ENCODE assay signal across 1 cellular context in the genomic region with DNA sequence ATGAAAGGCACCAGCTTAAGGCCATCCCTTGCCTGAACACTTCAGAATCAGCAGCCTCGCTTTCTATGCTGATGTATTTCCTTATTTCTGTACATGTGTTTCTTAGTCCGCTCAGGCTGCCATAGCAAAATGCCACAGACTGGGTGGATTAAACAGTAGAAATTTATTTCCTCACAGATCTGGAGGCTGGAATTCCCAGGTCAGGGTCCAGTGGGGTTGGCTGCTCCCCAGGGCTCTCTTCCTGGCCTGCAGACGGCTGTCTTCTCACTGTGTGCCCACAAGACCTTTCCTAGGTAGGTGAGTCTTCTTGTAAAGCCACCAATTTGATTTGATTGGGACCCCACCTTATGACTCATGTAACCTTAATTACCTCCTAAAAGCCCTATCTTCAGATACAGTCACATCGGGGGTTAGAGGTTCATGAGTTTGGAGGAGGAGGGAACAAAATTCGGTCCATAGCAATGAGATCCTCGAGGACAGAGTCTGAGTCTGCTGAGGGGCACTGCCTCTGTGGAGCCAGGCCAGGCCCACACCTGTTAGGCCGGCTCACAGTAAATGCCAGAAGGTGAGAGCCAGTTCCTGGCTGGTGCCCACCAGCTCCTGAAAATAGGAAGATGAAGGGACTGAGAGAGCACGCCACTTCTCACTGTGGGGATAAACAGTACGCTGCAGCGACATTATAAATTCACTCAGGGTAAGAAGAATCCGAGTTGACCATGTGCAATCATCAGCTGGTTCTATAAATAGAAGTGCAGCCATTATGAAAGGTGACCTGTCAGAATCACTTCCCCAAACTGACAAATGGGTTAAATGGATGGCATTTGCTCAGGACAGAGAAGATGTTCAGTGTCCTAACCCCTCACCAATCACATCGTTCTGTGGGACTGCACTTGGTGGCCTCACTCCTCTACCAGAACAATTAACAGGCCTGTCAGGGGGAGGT.
TF ChIP-seq lines count a peak whose summit lies in the region.

No MANE protein-coding gene starts in this region.

TF ChIP-seq in GM23338, 12 proteins besides CTCF, POLR2A, EP300 and RAD21 (continued from another document):
- TF ChIP-seq, protein P1, sequence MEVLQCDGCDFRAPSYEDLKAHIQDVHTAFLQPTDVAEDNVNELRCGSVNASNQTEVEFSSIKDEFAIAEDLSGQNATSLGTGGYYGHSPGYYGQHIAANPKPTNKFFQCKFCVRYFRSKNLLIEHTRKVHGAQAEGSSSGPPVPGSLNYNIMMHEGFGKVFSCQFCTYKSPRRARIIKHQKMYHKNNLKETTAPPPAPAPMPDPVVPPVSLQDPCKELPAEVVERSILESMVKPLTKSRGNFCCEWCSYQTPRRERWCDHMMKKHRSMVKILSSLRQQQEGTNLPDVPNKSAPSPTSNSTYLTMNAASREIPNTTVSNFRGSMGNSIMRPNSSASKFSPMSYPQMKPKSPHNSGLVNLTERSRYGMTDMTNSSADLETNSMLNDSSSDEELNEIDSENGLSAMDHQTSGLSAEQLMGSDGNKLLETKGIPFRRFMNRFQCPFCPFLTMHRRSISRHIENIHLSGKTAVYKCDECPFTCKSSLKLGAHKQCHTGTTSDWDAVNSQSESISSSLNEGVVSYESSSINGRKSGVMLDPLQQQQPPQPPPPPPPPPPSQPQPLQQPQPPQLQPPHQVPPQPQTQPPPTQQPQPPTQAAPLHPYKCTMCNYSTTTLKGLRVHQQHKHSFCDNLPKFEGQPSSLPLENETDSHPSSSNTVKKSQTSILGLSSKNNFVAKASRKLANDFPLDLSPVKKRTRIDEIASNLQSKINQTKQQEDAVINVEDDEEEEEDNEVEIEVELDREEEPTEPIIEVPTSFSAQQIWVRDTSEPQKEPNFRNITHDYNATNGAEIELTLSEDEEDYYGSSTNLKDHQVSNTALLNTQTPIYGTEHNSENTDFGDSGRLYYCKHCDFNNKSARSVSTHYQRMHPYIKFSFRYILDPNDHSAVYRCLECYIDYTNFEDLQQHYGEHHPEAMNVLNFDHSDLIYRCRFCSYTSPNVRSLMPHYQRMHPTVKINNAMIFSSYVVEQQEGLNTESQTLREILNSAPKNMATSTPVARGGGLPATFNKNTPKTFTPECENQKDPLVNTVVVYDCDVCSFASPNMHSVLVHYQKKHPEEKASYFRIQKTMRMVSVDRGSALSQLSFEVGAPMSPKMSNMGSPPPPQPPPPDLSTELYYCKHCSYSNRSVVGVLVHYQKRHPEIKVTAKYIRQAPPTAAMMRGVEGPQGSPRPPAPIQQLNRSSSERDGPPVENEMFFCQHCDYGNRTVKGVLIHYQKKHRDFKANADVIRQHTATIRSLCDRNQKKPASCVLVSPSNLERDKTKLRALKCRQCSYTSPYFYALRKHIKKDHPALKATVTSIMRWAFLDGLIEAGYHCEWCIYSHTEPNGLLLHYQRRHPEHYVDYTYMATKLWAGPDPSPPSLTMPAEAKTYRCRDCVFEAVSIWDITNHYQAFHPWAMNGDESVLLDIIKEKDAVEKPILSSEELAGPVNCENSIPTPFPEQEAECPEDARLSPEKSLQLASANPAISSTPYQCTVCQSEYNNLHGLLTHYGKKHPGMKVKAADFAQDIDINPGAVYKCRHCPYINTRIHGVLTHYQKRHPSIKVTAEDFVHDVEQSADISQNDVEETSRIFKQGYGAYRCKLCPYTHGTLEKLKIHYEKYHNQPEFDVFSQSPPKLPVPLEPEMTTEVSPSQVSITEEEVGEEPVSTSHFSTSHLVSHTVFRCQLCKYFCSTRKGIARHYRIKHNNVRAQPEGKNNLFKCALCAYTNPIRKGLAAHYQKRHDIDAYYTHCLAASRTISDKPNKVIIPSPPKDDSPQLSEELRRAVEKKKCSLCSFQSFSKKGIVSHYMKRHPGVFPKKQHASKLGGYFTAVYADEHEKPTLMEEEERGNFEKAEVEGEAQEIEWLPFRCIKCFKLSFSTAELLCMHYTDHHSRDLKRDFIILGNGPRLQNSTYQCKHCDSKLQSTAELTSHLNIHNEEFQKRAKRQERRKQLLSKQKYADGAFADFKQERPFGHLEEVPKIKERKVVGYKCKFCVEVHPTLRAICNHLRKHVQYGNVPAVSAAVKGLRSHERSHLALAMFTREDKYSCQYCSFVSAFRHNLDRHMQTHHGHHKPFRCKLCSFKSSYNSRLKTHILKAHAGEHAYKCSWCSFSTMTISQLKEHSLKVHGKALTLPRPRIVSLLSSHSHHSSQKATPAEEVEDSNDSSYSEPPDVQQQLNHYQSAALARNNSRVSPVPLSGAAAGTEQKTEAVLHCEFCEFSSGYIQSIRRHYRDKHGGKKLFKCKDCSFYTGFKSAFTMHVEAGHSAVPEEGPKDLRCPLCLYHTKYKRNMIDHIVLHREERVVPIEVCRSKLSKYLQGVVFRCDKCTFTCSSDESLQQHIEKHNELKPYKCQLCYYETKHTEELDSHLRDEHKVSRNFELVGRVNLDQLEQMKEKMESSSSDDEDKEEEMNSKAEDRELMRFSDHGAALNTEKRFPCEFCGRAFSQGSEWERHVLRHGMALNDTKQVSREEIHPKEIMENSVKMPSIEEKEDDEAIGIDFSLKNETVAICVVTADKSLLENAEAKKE (CRISPR knock-in tag; IDR thresholded peaks at IDR 0.05) = no peak
- TF ChIP-seq EZH2 (IDR thresholded peaks at IDR 0.05; ENCODE audit: low read depth, unreplicated experiment) (no peak), STAT1 (IDR thresholded peaks at IDR 0.05; ENCODE audit: unreplicated experiment) (no peak), JUNB (IDR thresholded peaks at IDR 0.05; ENCODE audit: unreplicated experiment) (no peak)
